ENCODE assay signal across 1 cellular context in genomic region chr2:236166781-236167296, GRCh38.
TF ChIP-seq lines count a peak whose summit lies in the region.

No MANE protein-coding gene starts in this region.

TF ChIP-seq in SK-N-SH, 30 proteins besides CTCF, POLR2A, EP300 and RAD21:
- TF ChIP-seq REST (IDR thresholded peaks at IDR 0.05; ENCODE audit: low read depth, low read length): no peak
- no peak for TF ChIP-seq RXRA (IDR thresholded peaks at IDR 0.05; ENCODE audit: borderline replicate concordance, low read depth)
- no peak for TF ChIP-seq YY1 (IDR thresholded peaks at IDR 0.05; ENCODE audit: low read depth)
- no peak for TF ChIP-seq USF2 (IDR thresholded peaks at IDR 0.05; ENCODE audit: borderline replicate concordance, low read depth, low read length)
- no peak for TF ChIP-seq FOXM1 (IDR thresholded peaks at IDR 0.05; ENCODE audit: low read depth)
- TF ChIP-seq SMC3 (IDR thresholded peaks at IDR 0.05; ENCODE audit: low read depth, low read length): no peak
- no peak for TF ChIP-seq GATA2 (CRISPR knock-in tag; IDR thresholded peaks at IDR 0.05)
- no peak for TF ChIP-seq TEAD4 (IDR thresholded peaks at IDR 0.05; ENCODE audit: borderline replicate concordance, insufficient read depth)
- no peak for TF ChIP-seq ZBTB33 (IDR thresholded peaks at IDR 0.05; ENCODE audit: borderline replicate concordance, low read depth)
